8 cellular contexts compared by ENCODE assay signal in genomic region chr11:124920870-124921609, GRCh38. TPM values are rescaled to one million over a fixed set of nuclear protein-coding genes. Genes with fewer than 3 reads are reported as not detected.
DNase-seq lines count a peak whose midpoint lies in the region; ATAC-seq and TF ChIP-seq lines count a peak whose summit lies in the region.

No MANE protein-coding gene starts in this region.

- peaks cover 11% of the 10 kb centered on the region for H3K4me1 Mint-ChIP-seq in activated CD4-positive, alpha-beta memory T cell treated with anti-CD3 and anti-CD28 coated beads for 36 hours (ENCODE audit: low read depth)

- no peaks in the 10 kb centered on the region for H3K27me3 ChIP-seq in lung (ENCODE audit: control insufficient read depth, insufficient read depth)

- POLR2A ChIA-PET in activated CD4-positive, alpha-beta memory T cell treated with anti-CD3 and anti-CD28 coated beads for 36 hours (lab: Charles Lee), result no interaction called here

- peak overlapping the region; percentile 51 for H3K4me3 Mint-ChIP-seq in activated CD4-positive, alpha-beta memory T cell treated with anti-CD3 and anti-CD28 coated beads for 36 hours

- intact Hi-C loops in activated CD4-positive, alpha-beta memory T cell treated with anti-CD3 and anti-CD28 coated beads for 36 hours (cut with micrococcal nuclease), result loop anchor here (1.0 kb wide), 1 partner anchor 45 kb away; no protein-coding TSS in a partner anchor

- no peaks in the 10 kb centered on the region for H3K9me3 Mint-ChIP-seq in activated CD4-positive, alpha-beta memory T cell treated with anti-CD3 and anti-CD28 coated beads for 36 hours

- H3K4me3 ChIP-seq in lung, result peak overlapping the region; percentile 37

- 5 to 10% methylated on average over 62 to 82 of the region's 82 CpGs for WGBS in lung, 2 donors

- H3K27ac ChIP-seq in lung (ENCODE audit: low read depth in 1 of 2, low read length in 1 of 2), result peak overlapping the region; percentile 55 to 82

- H3K27me3 Mint-ChIP-seq in activated CD4-positive, alpha-beta memory T cell treated with anti-CD3 and anti-CD28 coated beads for 36 hours, result no peaks in the 10 kb centered on the region

- no peaks in the 10 kb centered on the region for H3K36me3 Mint-ChIP-seq in activated CD4-positive, alpha-beta memory T cell treated with anti-CD3 and anti-CD28 coated beads for 36 hours

- peak overlapping the region; percentile 43 for H3K27ac Mint-ChIP-seq in activated CD4-positive, alpha-beta memory T cell treated with anti-CD3 and anti-CD28 coated beads for 36 hours

- peaks cover 0 to 17% of the 10 kb centered on the region in 2 donors for H3K4me1 ChIP-seq in lung (ENCODE audit: control insufficient read depth in 2 of 2, insufficient read depth in 2 of 2, low read length in 2 of 2)

- in situ Hi-C loops in KBM-7 (cut with MboI; ENCODE audit: low pct_unique_long_range_greater_than_20kb, low sequenced_read_pairs), result no loop called here

- no peak for TF ChIP-seq CTCF in lung (IDR thresholded peaks at IDR 0.05; ENCODE audit: control extremely low read depth, extremely low read depth)

- no peaks in the 10 kb centered on the region for H3K36me3 ChIP-seq in lung (ENCODE audit: control insufficient read depth in 2 of 2, insufficient read depth in 2 of 2, low read length in 2 of 2)

- peaks cover 0 to 2% of the 10 kb centered on the region in 2 donors for H3K9me3 ChIP-seq in lung (ENCODE audit: control insufficient read depth in 2 of 2, insufficient read depth in 1 of 2, low read length in 1 of 2)

- peak; percentile 74 for DNase-seq in EL
- peak; percentile 80 for DNase-seq in activated CD4-positive, alpha-beta memory T cell treated with anti-CD3 and anti-CD28 coated beads for 36 hours
- peak; percentile 52 for DNase-seq in effector CD4-positive, alpha-beta T cell
- DNase-seq in lung (ENCODE audit: low spot score), result peak; percentile 69
- DNase-seq in stimulated activated CD8-positive, alpha-beta memory T cell treated with anti-CD3 and anti-CD28 coated beads, Interleukin-12 subunit alpha, Interleukin-12 subunit beta, amount 100 ng/mL, for 24 hours (ENCODE audit: extremely low read depth), result peak; percentile 61
- no peak for DNase-seq in KBM-7

- ATAC-seq in HG03460 (IDR thresholded peaks at IDR 0.05; ENCODE audit: unreplicated experiment) (peak; percentile 64), lung (ENCODE audit: insufficient read depth, low FRiP score) (no peak), GM19328 (IDR thresholded peaks at IDR 0.05; ENCODE audit: unreplicated experiment) (no peak)

- CTCF ChIA-PET in activated CD4-positive, alpha-beta memory T cell treated with anti-CD3 and anti-CD28 coated beads for 36 hours (lab: Charles Lee), result interaction anchor here (0.6 to 1.4 kb wide), 2 partner anchors 45 to 960 kb away, joined by 5 to 6 read pairs; no protein-coding TSS in a partner anchor

RNA-seq across cellular contexts. Expression of gene HEPN1, which starts 2.0 kb away (rescaled TPM):
- total RNA-seq in activated CD4-positive, alpha-beta memory T cell treated with anti-CD3 and anti-CD28 coated beads for 36 hours, result not detected
- not detected for total RNA-seq in lung
- not detected for polyA plus RNA-seq in lung

RNA-seq across cellular contexts. Expression of gene HEPACAM, which starts 14.8 kb away (rescaled TPM):
- not detected for total RNA-seq in activated CD4-positive, alpha-beta memory T cell treated with anti-CD3 and anti-CD28 coated beads for 36 hours
- total RNA-seq in lung, result not detected
- polyA plus RNA-seq in lung, result under 1 TPM in 1 of 2 donors, not detected in 1; 0.02 TPM

RNA-seq across cellular contexts. Expression of gene ROBO4, which starts 23.4 kb away (rescaled TPM):
- not detected for total RNA-seq in activated CD4-positive, alpha-beta memory T cell treated with anti-CD3 and anti-CD28 coated beads for 36 hours
- total RNA-seq in lung, result 10 to 100 TPM; 51.7 to 52.1 TPM
- 10 to 100 TPM; 27.3 to 32.1 TPM for polyA plus RNA-seq in lung

RNA-seq across cellular contexts. Expression of gene CCDC15, which starts 33.0 kb away (rescaled TPM):
- total RNA-seq in activated CD4-positive, alpha-beta memory T cell treated with anti-CD3 and anti-CD28 coated beads for 36 hours, result 1 to 10 TPM; 5.6 to 6.4 TPM
- 1 to 10 TPM; 1.2 to 5.1 TPM for total RNA-seq in lung
- polyA plus RNA-seq in lung, result under 1 TPM; 0.65 to 0.91 TPM

RNA-seq across cellular contexts. Expression of gene ROBO3, which starts 55.8 kb away (rescaled TPM):
- 10 to 100 TPM in 1 of 2 experiments, 1 to 10 TPM in 1; 9.0 to 10.4 TPM for total RNA-seq in activated CD4-positive, alpha-beta memory T cell treated with anti-CD3 and anti-CD28 coated beads for 36 hours
- 10 to 100 TPM; 16.7 to 16.8 TPM for total RNA-seq in lung
- 10 to 100 TPM in 1 of 2 donors, 1 to 10 TPM in 1; 9.3 to 13.5 TPM for polyA plus RNA-seq in lung

Comparison
In these comparisons a context has a peak if more than half of its experiments do, and no peak if none do; other contexts are left out.
1. RNA of gene ROBO4, which starts 23.4 kb away (total RNA-seq): 51.7 to 52.1 TPM in lung; not detected in activated CD4-positive, alpha-beta memory T cell treated with anti-CD3 and anti-CD28 coated beads for 36 hours; every median in the first group is over 10 times any median in the second.